8 cellular contexts compared by ENCODE assay signal in the genomic region with DNA sequence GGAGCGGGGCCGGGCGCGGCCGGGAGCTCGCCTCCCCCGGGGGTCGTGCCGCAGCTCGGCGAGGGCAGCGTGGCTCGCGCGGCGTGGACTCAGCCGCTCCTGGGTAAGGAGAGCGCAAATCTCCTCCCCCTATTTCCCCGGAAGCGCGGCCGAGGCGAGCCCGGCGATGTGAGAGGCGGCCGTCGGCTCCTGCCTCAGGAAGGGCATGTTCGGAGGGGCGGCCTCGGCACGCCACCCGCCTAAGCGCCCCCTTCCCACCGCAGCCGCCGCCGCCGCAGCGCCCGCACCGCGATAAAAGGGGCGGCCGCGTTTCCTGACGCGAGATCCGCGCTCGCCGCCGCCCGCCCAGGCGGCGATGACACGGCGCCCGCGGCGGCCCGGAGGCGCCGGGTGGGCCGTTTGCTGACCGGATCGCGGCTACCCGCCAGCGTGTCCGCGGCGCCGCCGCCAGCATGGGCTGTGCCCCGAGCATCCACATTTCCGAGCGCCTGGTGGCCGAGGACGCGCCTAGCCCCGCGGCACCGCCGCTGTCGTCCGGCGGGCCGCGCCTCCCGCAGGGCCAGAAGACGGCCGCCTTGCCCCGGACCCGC. TPM values are rescaled to one million over a fixed set of nuclear protein-coding genes. Genes with fewer than 3 reads are reported as not detected.
DNase-seq lines count a peak whose midpoint lies in the region; ATAC-seq, FAIRE-seq and TF ChIP-seq lines count a peak whose summit lies in the region.

TSS of gene PDE8A (plus strand) at position 146 of the 590 bp plus-strand sequence. CDS start at position 453, 307 bp downstream.

- BruUV-seq in GM12878 (replicated peaks; lab: Mats Ljungman, UMichigan), result no TSS peak

- H3K27ac ChIP-seq in RWPE1, result peak within 1 kb of the TSS; percentile 88
- peak within 1 kb of the TSS; percentile 92 for H3K27ac ChIP-seq in GM12878 (ENCODE audit: control insufficient read depth, insufficient read depth)
- H3K27ac ChIP-seq in iPS-18a (ENCODE audit: low read length), result no peak within 1 kb of the TSS
- peak within 1 kb of the TSS; percentile 74 to 94 (median 89) for H3K27ac ChIP-seq in skin epidermis

- under 1% methylated on average over 68 of the region's 95 CpGs for WGBS in GM12878 (ENCODE audit: insufficient coverage, insufficient replicate concordance, low lambda C conversion rate, missing lambda C conversion rate)

- TF ChIP-seq CTCF in RWPE1 (conservative IDR thresholded peaks at IDR 0.05; ENCODE audit: low read depth) (no peak), GM12878 (IDR thresholded peaks at IDR 0.05 in 2 of 3, conservative IDR thresholded peaks at IDR 0.05 in 1 of 3; ENCODE audit: control insufficient read depth in 2 of 3, extremely low read depth in 1 of 3, insufficient read depth in 1 of 3, low read depth in 3 of 3, low read length in 3 of 3) (no peak)

- H3K4me3 ChIP-seq in GM12878 (peak within 1 kb of the TSS; percentile 94), iPS-18a (ENCODE audit: low read length) (peak within 1 kb of the TSS; percentile 83), skin epidermis (peak within 1 kb of the TSS; percentile 50 to 94 (median 73))

- CTCF ChIA-PET in RWPE1 (lab: Yijun Ruan, JAX) (interaction anchor here (0.5 to 1.0 kb wide), 3 partner anchors 27 to 442 kb away, joined by 3 to 8 read pairs (median 6); no protein-coding TSS in a partner anchor), GM12878 (lab: Yijun Ruan, JAX) (interaction anchor here (2.8 to 4.2 kb wide), 2 partner anchors 61 to 63 kb away, joined by 8 to 20 read pairs; no protein-coding TSS in a partner anchor)

- no peak for FAIRE-seq in GM12878 (lab: Jason Lieb, UNC)

- H3K4me2 ChIP-seq in GM12878 (ENCODE audit: control insufficient read depth, insufficient read depth), result peak within 1 kb of the TSS; percentile 86

- in situ Hi-C loops in GM12878 (cut with MboI), result no loop called here

- H3K9ac ChIP-seq in GM12878 (ENCODE audit: control insufficient read depth, insufficient read depth, low read length) (peak within 1 kb of the TSS; percentile 76), iPS-18a (ENCODE audit: low read length) (peak within 1 kb of the TSS; percentile 34)

- DNase-seq in Ammon's horn (ENCODE audit: low spot score) (peak; percentile 25), RWPE1 (ENCODE audit: low spot score) (peak; percentile 34), GM12878 (ENCODE audit: low read depth, low spot score) (no peak), NCI-H2107 (lab: John Stamatoyannopoulos, UW) (no peak)

- RAD21 ChIA-PET in GM12878 (lab: Charles Lee; ENCODE audit: unreplicated experiment), result interaction anchor here (1.0 to 2.6 kb wide), 8 partner anchors 29 to 66 kb away, joined by 5 to 10 read pairs (median 6); no protein-coding TSS in a partner anchor

- peaks cover 55% of the 10 kb centered on the region for H3K79me2 ChIP-seq in GM12878 (ENCODE audit: control insufficient read depth, insufficient read depth, low read length)

- no peaks in the 10 kb centered on the region for H3K27me3 ChIP-seq in GM12878 (replicated peaks in 1 of 2; ENCODE audit: control insufficient read depth in 2 of 2, insufficient read depth in 2 of 2, low read length in 1 of 2)
- peaks cover 60% of the 10 kb centered on the region for H3K27me3 ChIP-seq in iPS-18a (ENCODE audit: control insufficient read depth, insufficient read depth, low read length)

- SMC1A ChIA-PET in GM12878 (lab: Charles Lee; ENCODE audit: uncharacterized antibody, unreplicated experiment), result interaction anchor here (1.0 to 9.3 kb wide), 7 partner anchors 24 to 63 kb away, joined by 3 to 80 read pairs (median 8); no protein-coding TSS in a partner anchor

- no peak for TF ChIP-seq RAD21 in GM12878 (IDR thresholded peaks at IDR 0.05; ENCODE audit: insufficient read depth, low read depth, low read length)

- H3K9me3 ChIP-seq in GM12878 (replicated peaks; ENCODE audit: control insufficient read depth, insufficient read depth, low read length) (no peaks in the 10 kb centered on the region), iPS-18a (ENCODE audit: control insufficient read depth, low read depth, low read length) (no peaks in the 10 kb centered on the region)

- TF ChIP-seq EP300 in GM12878 (IDR thresholded peaks at IDR 0.05; ENCODE audit: borderline replicate concordance in 1 of 2, control insufficient read depth in 1 of 2, low read depth in 2 of 2, low read length in 2 of 2), result no peak

- peak; percentile 63 for TF ChIP-seq POLR2A in GM12878 (IDR thresholded peaks at IDR 0.05; ENCODE audit: low read depth, low read length)

- ATAC-seq in GM18867 (IDR thresholded peaks at IDR 0.05; ENCODE audit: unreplicated experiment) (peak; percentile 19), HG03045 (IDR thresholded peaks at IDR 0.05; ENCODE audit: unreplicated experiment) (peak; percentile 4), GM12878 (no peak; the same call in 2 of the 3 replicates)

- POLR2A ChIA-PET in RWPE1 (lab: Yijun Ruan, JAX; ENCODE audit: low non-redundant PET), result no interaction called here
- POLR2A ChIA-PET in GM12878 (lab: Charles Lee), result interaction anchor here (1.4 to 3.2 kb wide), 3 partner anchors 11 to 55 kb away, joined by 4 to 12 read pairs (median 6); no protein-coding TSS in a partner anchor

- H3K36me3 ChIP-seq in GM12878 (ENCODE audit: control insufficient read depth in 2 of 2, insufficient read depth in 2 of 2, low read length in 1 of 2) (no peaks in the 10 kb centered on the region; a peak in 1 of 4 replicates), iPS-18a (ENCODE audit: control insufficient read depth, low read depth, low read length) (no peaks in the 10 kb centered on the region)

- H4K20me1 ChIP-seq in GM12878 (ENCODE audit: control insufficient read depth, insufficient read depth), result no peaks in the 10 kb centered on the region

- intact Hi-C loops in GM12878 (cut with micrococcal nuclease; ENCODE audit: unreplicated experiment), result loop anchor here (2.0 kb wide), 3 partner anchors 37 to 63 kb away; no protein-coding TSS in a partner anchor

- H3K4me1 ChIP-seq in GM12878 (ENCODE audit: control insufficient read depth, insufficient read depth, low read length), result peaks cover 10% of the 10 kb centered on the region
- H3K4me1 ChIP-seq in iPS-18a (ENCODE audit: control insufficient read depth, low read depth, low read length), result peaks cover 5% of the 10 kb centered on the region

- H2AFZ ChIP-seq in GM12878 (ENCODE audit: control insufficient read depth, low read depth, low read length), result peak within 1 kb of the TSS; percentile 86

TF ChIP-seq in GM12878, 131 proteins besides CTCF, POLR2A, EP300 and RAD21 (continues in another document):
- no peak for TF ChIP-seq IRF5 (IDR thresholded peaks at IDR 0.05; ENCODE audit: borderline replicate concordance)
- peak; percentile 7 for TF ChIP-seq NKRF (conservative IDR thresholded peaks at IDR 0.05)
- TF ChIP-seq BHLHE40 (IDR thresholded peaks at IDR 0.05; ENCODE audit: borderline replicate concordance in 1 of 2, low read depth in 2 of 2, low read length in 1 of 2), result peak in 1 of 2 experiments; percentile 69; a peak in 2 of 4 replicates
- TF ChIP-seq IKZF1 (conservative IDR thresholded peaks at IDR 0.05), result peak; percentile 90
- 0 out of 2 replicates have a peak, but pooled peaks have one; percentile 0 for TF ChIP-seq SIN3A (IDR thresholded peaks at IDR 0.05; ENCODE audit: low read depth, low read length)
- TF ChIP-seq TCF3 (IDR thresholded peaks at IDR 0.05; ENCODE audit: borderline replicate concordance, insufficient read depth, low read depth, low read length), result no peak
- TF ChIP-seq GATAD2B (conservative IDR thresholded peaks at IDR 0.05; ENCODE audit: low read depth), result 0 out of 2 replicates have a peak, but pooled peaks have one; percentile 90
- 0 out of 2 replicates have a peak, but pooled peaks have one; percentile 24 for TF ChIP-seq DPF2 (IDR thresholded peaks at IDR 0.05)

RNA-seq across cellular contexts. Expression of gene PDE8A, which starts in this region (rescaled TPM):
- 284 and 339 TPM in 2 replicates for total RNA-seq in GM12878 (2013; cell fraction: nucleolus; rRNA removed)
- 26.2 and 37.3 TPM in 2 replicates for total RNA-seq in GM12878 (2014; rRNA removed)
- 28.3 and 29.1 TPM in 2 replicates for total RNA-seq in GM12878 (2014; rRNA removed; fragmentation: Illumina TruSeq; extraction: Trizol)
- 26.8 and 28.4 TPM in 2 replicates for total RNA-seq in GM12878 (2021)
- 21.8 TPM for polyA plus RNA-seq in GM12878 (2011; ENCODE audit: low read depth)
- 69.2 and 83.5 TPM in 2 replicates for polyA plus RNA-seq in GM12878 (2011; rRNA removed)
- 30.3 and 31.9 TPM in 2 replicates for polyA plus RNA-seq in GM12878 (2011; cell fraction: cytosol; rRNA removed)
- 137 and 139 TPM in 2 replicates for polyA plus RNA-seq in GM12878 (2011; cell fraction: nucleus; rRNA removed)
- 21.2 and 25.2 TPM in 2 replicates for polyA plus RNA-seq in GM12878 (2012)
- 33.9 and 51.0 TPM in 2 replicates for polyA plus RNA-seq in GM12878 (2014; fragmentation: Illumina TruSeq; extraction: Trizol)
- polyA plus RNA-seq in GM12878 (2014; fragmentation: Nextera tagmentation; extraction: Ambion mirVana), result 1 to 10 TPM; 6.7 to 9.9 TPM
- 31.1 and 39.9 TPM in 2 replicates for polyA plus RNA-seq in GM12878 (2014; rRNA removed)
- polyA plus RNA-seq in GM12878 (2016; fragmentation: Nextera tagmentation; extraction: Ambion mirVana), result 10 to 100 TPM; 12.0 to 14.8 TPM
- polyA minus RNA-seq in GM12878 (2011; rRNA and poly(A)+ RNA removed), result 55.1 and 82.7 TPM in 2 replicates
- 17.4 and 24.4 TPM in 2 replicates for polyA minus RNA-seq in GM12878 (2011; cell fraction: cytosol; rRNA and poly(A)+ RNA removed)
- polyA minus RNA-seq in GM12878 (2011; cell fraction: nucleus; rRNA and poly(A)+ RNA removed), result 46.2 and 60.8 TPM in 2 replicates

Comparison
In these comparisons a context has a peak if more than half of its experiments do, and no peak if none do; other contexts are left out.
1. DNase-seq: peak in Ammon's horn (single experiment) and RWPE1 (single experiment); none in GM12878 (single experiment) and NCI-H2107 (single experiment).
2. Peak in every context shown above with its lines, with median percentiles within 50 percentile points of each other: H3K4me3 ChIP-seq.